31 cellular contexts compared by ENCODE assay signal in genomic region chr2:146537477-146537876, GRCh38.
"Had no signal": no experiment of that assay in that cellular context is flagged by ENCODE, and none has a peak within 500 bp of the region (broad histone marks: within the 10 kb centered on the region; RNA-seq: fewer than 3 reads in every experiment).

No MANE protein-coding gene starts in this region.

- H3K79me2 ChIP-seq: hepatocyte, parathyroid adenoma had no signal

- H3K27me3 ChIP-seq: hepatocyte, neural progenitor cell, neutrophil, right atrium auricular region, stomach, testis, thyroid gland, transverse colon, upper lobe of left lung, vagina had no signal

- H3K27ac Mint-ChIP-seq: mesothelial cell of epicardium; naive B cell; natural killer cell; neural progenitor cell; stimulated activated naive B cell treated with anti-CD40 and anti-IgM and Interleukin-4, amounts not matched to agents 10 μg/mL and 1 μg/mL and 100 μg/mL, for 72 hours had no signal

- H3K4me1 ChIP-seq: lower lobe of right lung, parathyroid adenoma, right atrium auricular region, stomach, testis, thyroid gland, transverse colon, upper lobe of left lung, vagina had no signal

- H3K4me3 Mint-ChIP-seq: mesothelial cell of epicardium; naive B cell; natural killer cell; nephron progenitor cell; neural progenitor cell; stimulated activated naive B cell treated with anti-CD40 and anti-IgM and Interleukin-4, amounts not matched to agents 10 μg/mL and 1 μg/mL and 100 μg/mL, for 72 hours had no signal

- H3K27ac ChIP-seq: hepatocyte, lower lobe of right lung, neural progenitor cell, neutrophil, parathyroid adenoma, right atrium auricular region, skin epidermis, stomach, testis, thyroid gland, transverse colon, upper lobe of left lung, vagina had no signal

- H3K9ac ChIP-seq: neural progenitor cell, parathyroid adenoma had no signal

- DNase-seq: kidney glomerular epithelial cell; left cardiac atrium; left ventricle myocardium superior; lower lobe of right lung; mammary epithelial cell; mesenchymal stem cell; naive B cell; natural killer cell; nephron progenitor cell; occipital lobe; stimulated activated CD4-positive, alpha-beta T cell treated with anti-CD3 and anti-CD28 coated beads, Interleukin-12 subunit alpha, Interleukin-12 subunit beta, amount 100 ng/mL, for 4 hours; stimulated activated CD4-positive, alpha-beta T cell treated with anti-CD3 and anti-CD28 coated beads, Interleukin-15, amount 100 ng/mL, for 24 hours; stimulated activated CD4-positive, alpha-beta T cell treated with anti-CD3 and anti-CD28 coated beads, Interleukin-2, amount 100 ng/mL, for 24 hours; stimulated activated CD4-positive, alpha-beta T cell treated with anti-CD3 and anti-CD28 coated beads, Interleukin-4, amount 100 ng/mL, for 1 hour; stimulated activated naive B cell treated with anti-CD40 and anti-IgM and Interleukin-4, amounts not matched to agents 10 μg/mL and 1 μg/mL and 100 μg/mL, for 72 hours; stimulated activated naive CD8-positive, alpha-beta T cell treated with anti-CD3 and anti-CD28 coated beads, Interleukin-15, Interleukin-2, amounts not matched to agents 100 U/mL and 50 U/mL, for 24 hours; stomach; testis; thyroid gland; transverse colon; upper lobe of left lung had no signal

- H3K4me2 ChIP-seq: hepatocyte, neural progenitor cell had no signal

- H3K36me3 Mint-ChIP-seq: mesothelial cell of epicardium; naive B cell; natural killer cell; neural progenitor cell; stimulated activated naive B cell treated with anti-CD40 and anti-IgM and Interleukin-4, amounts not matched to agents 10 μg/mL and 1 μg/mL and 100 μg/mL, for 72 hours had no signal

- H3K4me3 ChIP-seq: hepatocyte, lower lobe of right lung, neural progenitor cell, right atrium auricular region, skin epidermis, stomach, testis, thyroid gland, transverse colon, upper lobe of left lung, vagina had no signal

- H3K9me3 ChIP-seq: lower lobe of right lung, neutrophil, right atrium auricular region, stomach, testis, thyroid gland, transverse colon, upper lobe of left lung, vagina had no signal

- ATAC-seq: left cardiac atrium; left lobe of liver; left ventricle myocardium superior; lower lobe of right lung; natural killer cell; sciatic nerve; stimulated activated naive B cell treated with anti-CD40 and anti-IgM and Interleukin-4, amounts not matched to agents 10 μg/mL and 1 μg/mL and 100 μg/mL, for 72 hours; stimulated activated naive CD8-positive, alpha-beta T cell treated with anti-CD3 and anti-CD28 coated beads, Interleukin-15, Interleukin-2, amounts not matched to agents 100 U/mL and 50 U/mL, for 24 hours had no signal

- H2AFZ ChIP-seq: hepatocyte, neural progenitor cell, parathyroid adenoma had no signal

- H3K36me3 ChIP-seq: lower lobe of right lung, neutrophil, right atrium auricular region, stomach, thyroid gland, transverse colon, upper lobe of left lung, vagina had no signal

- H3K27me3 Mint-ChIP-seq: naive B cell; stimulated activated naive B cell treated with anti-CD40 and anti-IgM and Interleukin-4, amounts not matched to agents 10 μg/mL and 1 μg/mL and 100 μg/mL, for 72 hours had no signal

- H3K4me1 Mint-ChIP-seq: naive B cell; natural killer cell; stimulated activated naive B cell treated with anti-CD40 and anti-IgM and Interleukin-4, amounts not matched to agents 10 μg/mL and 1 μg/mL and 100 μg/mL, for 72 hours had no signal
